ENCODE assay signal across 19 cellular contexts in genomic region chr18:77051581-77052296, GRCh38.
DNase-seq lines count a peak whose midpoint lies in the region; ATAC-seq, FAIRE-seq and TF ChIP-seq lines count a peak whose summit lies in the region.
"Had no signal": no experiment of that assay in that cellular context is flagged by ENCODE, and none has a peak within 500 bp of the region (broad histone marks: within the 10 kb centered on the region; RNA-seq: fewer than 3 reads in every experiment).

No MANE protein-coding gene starts in this region.

- H3K27ac Mint-ChIP-seq in CD4-positive, alpha-beta memory T cell = peak overlapping the region; percentile 77 to 100 (median 95)
- peak overlapping the region; percentile 4 to 88 (median 41) for H3K27ac Mint-ChIP-seq in IgD-negative memory B cell
- H3K27ac Mint-ChIP-seq in dendritic cell treated with granulocyte-macrophage colony-stimulating factor and Interleukin-4, amounts not matched to agents 40 ng/mL and 50 ng/mL, for 4 days = peak overlapping the region; percentile 97

- no peaks in the 10 kb centered on the region for H3K27me3 ChIP-seq in CD4-positive, alpha-beta memory T cell (ENCODE audit: insufficient read depth, low read length)
- H3K27me3 ChIP-seq in upper lobe of right lung (no peaks in the 10 kb centered on the region), esophagus squamous epithelium (no peaks in the 10 kb centered on the region)
- H3K27me3 ChIP-seq: gastroesophageal sphincter had no signal

- POLR2A ChIA-PET in CD4-positive, alpha-beta memory T cell (lab: Charles Lee; ENCODE audit: partially characterized antibody) = interaction anchor here (0.5 to 9.8 kb wide), 5 partner anchors 16 to 1841 kb away, joined by 3 to 160 read pairs (median 3); partner anchors contain the start of genes MBP and TSHZ1

- DNase-seq in CD4-positive, alpha-beta memory T cell = no peak
- DNase-seq in sciatic nerve (ENCODE audit: low spot score) (peak; percentile 52), upper lobe of right lung (no peak), GM12891 (ENCODE audit: insufficient read length, low spot score) (no peak), AG08395 (ENCODE audit: low spot score) (no peak), esophagus squamous epithelium (lab: John Stamatoyannopoulos, UW) (no peak)
- DNase-seq: activated CD8-positive, alpha-beta memory T cell treated with anti-CD3 and anti-CD28 coated beads for 24 hours; KBM-7; mesenchymal stem cell; NCI-H1105; NCI-H2227 treated with DMSO at 0.1 percent for 48 hours; NK-92 treated with Interleukin-12 subunit alpha and Interleukin-12 subunit beta, amount 100 ng/mL, for 24 hours; SHP77 treated with DMSO at 0.1 percent for 48 hours; stimulated activated naive CD8-positive, alpha-beta T cell treated with anti-CD3 and anti-CD28 coated beads, Interleukin-15, Interleukin-2, amounts not matched to agents 100 U/mL and 50 U/mL, for 24 hours had no signal

- TF ChIP-seq CTCF in upper lobe of right lung (IDR thresholded peaks at IDR 0.05) (no peak), esophagus squamous epithelium (IDR thresholded peaks at IDR 0.05) (no peak)

- TF ChIP-seq POLR2A in GM12891 (IDR thresholded peaks at IDR 0.05; ENCODE audit: low read depth, low read length) = no peak
- no peak for TF ChIP-seq POLR2A in esophagus squamous epithelium (IDR thresholded peaks at IDR 0.05)

- no peaks in the 10 kb centered on the region for H3K9me3 Mint-ChIP-seq in CD4-positive, alpha-beta memory T cell
- H3K9me3 Mint-ChIP-seq in IgD-negative memory B cell = no peaks in the 10 kb centered on the region
- no peaks in the 10 kb centered on the region for H3K9me3 Mint-ChIP-seq in dendritic cell treated with granulocyte-macrophage colony-stimulating factor and Interleukin-4, amounts not matched to agents 40 ng/mL and 50 ng/mL, for 4 days
- H3K9me3 Mint-ChIP-seq: activated naive CD4-positive, alpha-beta T cell treated with anti-CD3 and anti-CD28 coated beads, Interleukin-2, amount 50 U/mL, for 72 hours had no signal

- no peak overlapping the region for H3K4me3 ChIP-seq in CD4-positive, alpha-beta memory T cell (ENCODE audit: low read length in 2 of 2)
- H3K4me3 ChIP-seq in upper lobe of right lung (no peak overlapping the region), esophagus squamous epithelium (no peak overlapping the region)
- H3K4me3 ChIP-seq: gastroesophageal sphincter, GM12878 had no signal

- CTCF ChIA-PET in CD4-positive, alpha-beta memory T cell (lab: Charles Lee; ENCODE audit: partially characterized antibody) = interaction anchor here (1.1 to 13.0 kb wide), 6 partner anchors 10 to 159 kb away, joined by 3 to 141 read pairs (median 9); no protein-coding TSS in a partner anchor

- intact Hi-C loops in CD4-positive, alpha-beta memory T cell (cut with micrococcal nuclease) = no loop called here
- intact Hi-C loops in dendritic cell treated with granulocyte-macrophage colony-stimulating factor and Interleukin-4, amounts not matched to agents 40 ng/mL and 50 ng/mL, for 4 days (cut with micrococcal nuclease) = no loop called here
- intact Hi-C loops in sciatic nerve (cut with DNase I) (no loop called here), upper lobe of right lung (cut with DNase I) (no loop called here), esophagus squamous epithelium (cut with DNase I) (no loop called here)

- WGBS in esophagus squamous epithelium, 2 donors = 94 to 98% methylated on average over 11 to 14 of the region's 14 CpGs

- H3K27ac ChIP-seq in CD4-positive, alpha-beta memory T cell (ENCODE audit: low read depth, low read length) = peak overlapping the region; percentile 84
- no peak overlapping the region for H3K27ac ChIP-seq in upper lobe of right lung
- H3K27ac ChIP-seq in esophagus squamous epithelium = peak overlapping the region in 1 of 4 donors; percentile 2

- FAIRE-seq in GM12891 (lab: Jason Lieb, UNC) = no peak
- FAIRE-seq: GM12878 had no signal

- H3K4me1 ChIP-seq in CD4-positive, alpha-beta memory T cell (ENCODE audit: insufficient read depth, low read length) = peaks cover 57% of the 10 kb centered on the region
- H3K4me1 ChIP-seq in upper lobe of right lung = peaks cover 40% of the 10 kb centered on the region
- peaks cover 8 to 66% (median 19%) of the 10 kb centered on the region in 3 donors for H3K4me1 ChIP-seq in esophagus squamous epithelium

- no peaks in the 10 kb centered on the region for H3K9me3 ChIP-seq in CD4-positive, alpha-beta memory T cell (ENCODE audit: control insufficient read depth in 1 of 2, low read length in 2 of 2)
- H3K9me3 ChIP-seq in upper lobe of right lung = no peaks in the 10 kb centered on the region
- no peaks in the 10 kb centered on the region for H3K9me3 ChIP-seq in esophagus squamous epithelium
- H3K9me3 ChIP-seq: gastroesophageal sphincter had no signal

- peaks cover 11 to 28% of the 10 kb centered on the region in 2 donors for H3K36me3 Mint-ChIP-seq in CD4-positive, alpha-beta memory T cell
- peaks cover 4% of the 10 kb centered on the region for H3K36me3 Mint-ChIP-seq in IgD-negative memory B cell
- peaks cover 51% of the 10 kb centered on the region for H3K36me3 Mint-ChIP-seq in dendritic cell treated with granulocyte-macrophage colony-stimulating factor and Interleukin-4, amounts not matched to agents 40 ng/mL and 50 ng/mL, for 4 days (ENCODE audit: low read depth)

- H3K27me3 Mint-ChIP-seq in CD4-positive, alpha-beta memory T cell = no peaks in the 10 kb centered on the region
- H3K27me3 Mint-ChIP-seq in IgD-negative memory B cell = peaks cover 3% of the 10 kb centered on the region
- no peaks in the 10 kb centered on the region for H3K27me3 Mint-ChIP-seq in dendritic cell treated with granulocyte-macrophage colony-stimulating factor and Interleukin-4, amounts not matched to agents 40 ng/mL and 50 ng/mL, for 4 days

- peaks cover 53 to 73% (median 61%) of the 10 kb centered on the region in 4 donors for H3K4me1 Mint-ChIP-seq in CD4-positive, alpha-beta memory T cell
- H3K4me1 Mint-ChIP-seq in IgD-negative memory B cell = peaks cover 42 to 54% (median 53%) of the 10 kb centered on the region in 3 donors
- peaks cover 55% of the 10 kb centered on the region for H3K4me1 Mint-ChIP-seq in dendritic cell treated with granulocyte-macrophage colony-stimulating factor and Interleukin-4, amounts not matched to agents 40 ng/mL and 50 ng/mL, for 4 days (ENCODE audit: low read depth)

- H3K4me3 Mint-ChIP-seq in CD4-positive, alpha-beta memory T cell = peak overlapping the region in 4 of 8 donors; percentile 2 to 58 (median 25)
- peak overlapping the region in 3 of 4 donors; percentile 10 to 60 (median 23) for H3K4me3 Mint-ChIP-seq in IgD-negative memory B cell
- H3K4me3 Mint-ChIP-seq in dendritic cell treated with granulocyte-macrophage colony-stimulating factor and Interleukin-4, amounts not matched to agents 40 ng/mL and 50 ng/mL, for 4 days = no peak overlapping the region

- no peak for ATAC-seq in sciatic nerve
- ATAC-seq in upper lobe of right lung = no peak
- ATAC-seq: activated naive CD4-positive, alpha-beta T cell treated with anti-CD3 and anti-CD28 coated beads, Interleukin-2, amount 50 U/mL, for 72 hours; gastroesophageal sphincter; GM12878; stimulated activated naive CD8-positive, alpha-beta T cell treated with anti-CD3 and anti-CD28 coated beads, Interleukin-15, Interleukin-2, amounts not matched to agents 100 U/mL and 50 U/mL, for 24 hours had no signal

- H3K36me3 ChIP-seq in CD4-positive, alpha-beta memory T cell (ENCODE audit: insufficient read depth, low read length) = peaks cover 7% of the 10 kb centered on the region
- H3K36me3 ChIP-seq in upper lobe of right lung (peaks cover 7% of the 10 kb centered on the region), esophagus squamous epithelium (peaks cover 0 to 29% (median 0%) of the 10 kb centered on the region in 3 donors)

TF ChIP-seq in GM12891, 5 proteins besides CTCF, POLR2A, EP300 and RAD21:
- TF ChIP-seq TAF1 (IDR thresholded peaks at IDR 0.05; ENCODE audit: low read depth, low read length) = no peak
TF ChIP-seq in GM12891: peak in this region for 0.

Comparison
In these comparisons a context has a peak if more than half of its experiments do, and no peak if none do; other contexts are left out.
1. H3K27ac Mint-ChIP-seq: peak in every context shown above with its lines; median percentile 97 in dendritic cell treated with granulocyte-macrophage colony-stimulating factor and Interleukin-4, amounts not matched to agents 40 ng/mL and 50 ng/mL, for 4 days; 95 in CD4-positive, alpha-beta memory T cell; 41 in IgD-negative memory B cell.